Comparison of ENCODE assay signal across 1 cellular context in genomic region chr20:3914446-3914845, GRCh38.
TF ChIP-seq lines count a peak whose summit lies in the region.

No MANE protein-coding gene starts in this region.

TF ChIP-seq in GM23338, 12 proteins besides CTCF, POLR2A, EP300 and RAD21 (continued from another document):
- TF ChIP-seq, protein P1, sequence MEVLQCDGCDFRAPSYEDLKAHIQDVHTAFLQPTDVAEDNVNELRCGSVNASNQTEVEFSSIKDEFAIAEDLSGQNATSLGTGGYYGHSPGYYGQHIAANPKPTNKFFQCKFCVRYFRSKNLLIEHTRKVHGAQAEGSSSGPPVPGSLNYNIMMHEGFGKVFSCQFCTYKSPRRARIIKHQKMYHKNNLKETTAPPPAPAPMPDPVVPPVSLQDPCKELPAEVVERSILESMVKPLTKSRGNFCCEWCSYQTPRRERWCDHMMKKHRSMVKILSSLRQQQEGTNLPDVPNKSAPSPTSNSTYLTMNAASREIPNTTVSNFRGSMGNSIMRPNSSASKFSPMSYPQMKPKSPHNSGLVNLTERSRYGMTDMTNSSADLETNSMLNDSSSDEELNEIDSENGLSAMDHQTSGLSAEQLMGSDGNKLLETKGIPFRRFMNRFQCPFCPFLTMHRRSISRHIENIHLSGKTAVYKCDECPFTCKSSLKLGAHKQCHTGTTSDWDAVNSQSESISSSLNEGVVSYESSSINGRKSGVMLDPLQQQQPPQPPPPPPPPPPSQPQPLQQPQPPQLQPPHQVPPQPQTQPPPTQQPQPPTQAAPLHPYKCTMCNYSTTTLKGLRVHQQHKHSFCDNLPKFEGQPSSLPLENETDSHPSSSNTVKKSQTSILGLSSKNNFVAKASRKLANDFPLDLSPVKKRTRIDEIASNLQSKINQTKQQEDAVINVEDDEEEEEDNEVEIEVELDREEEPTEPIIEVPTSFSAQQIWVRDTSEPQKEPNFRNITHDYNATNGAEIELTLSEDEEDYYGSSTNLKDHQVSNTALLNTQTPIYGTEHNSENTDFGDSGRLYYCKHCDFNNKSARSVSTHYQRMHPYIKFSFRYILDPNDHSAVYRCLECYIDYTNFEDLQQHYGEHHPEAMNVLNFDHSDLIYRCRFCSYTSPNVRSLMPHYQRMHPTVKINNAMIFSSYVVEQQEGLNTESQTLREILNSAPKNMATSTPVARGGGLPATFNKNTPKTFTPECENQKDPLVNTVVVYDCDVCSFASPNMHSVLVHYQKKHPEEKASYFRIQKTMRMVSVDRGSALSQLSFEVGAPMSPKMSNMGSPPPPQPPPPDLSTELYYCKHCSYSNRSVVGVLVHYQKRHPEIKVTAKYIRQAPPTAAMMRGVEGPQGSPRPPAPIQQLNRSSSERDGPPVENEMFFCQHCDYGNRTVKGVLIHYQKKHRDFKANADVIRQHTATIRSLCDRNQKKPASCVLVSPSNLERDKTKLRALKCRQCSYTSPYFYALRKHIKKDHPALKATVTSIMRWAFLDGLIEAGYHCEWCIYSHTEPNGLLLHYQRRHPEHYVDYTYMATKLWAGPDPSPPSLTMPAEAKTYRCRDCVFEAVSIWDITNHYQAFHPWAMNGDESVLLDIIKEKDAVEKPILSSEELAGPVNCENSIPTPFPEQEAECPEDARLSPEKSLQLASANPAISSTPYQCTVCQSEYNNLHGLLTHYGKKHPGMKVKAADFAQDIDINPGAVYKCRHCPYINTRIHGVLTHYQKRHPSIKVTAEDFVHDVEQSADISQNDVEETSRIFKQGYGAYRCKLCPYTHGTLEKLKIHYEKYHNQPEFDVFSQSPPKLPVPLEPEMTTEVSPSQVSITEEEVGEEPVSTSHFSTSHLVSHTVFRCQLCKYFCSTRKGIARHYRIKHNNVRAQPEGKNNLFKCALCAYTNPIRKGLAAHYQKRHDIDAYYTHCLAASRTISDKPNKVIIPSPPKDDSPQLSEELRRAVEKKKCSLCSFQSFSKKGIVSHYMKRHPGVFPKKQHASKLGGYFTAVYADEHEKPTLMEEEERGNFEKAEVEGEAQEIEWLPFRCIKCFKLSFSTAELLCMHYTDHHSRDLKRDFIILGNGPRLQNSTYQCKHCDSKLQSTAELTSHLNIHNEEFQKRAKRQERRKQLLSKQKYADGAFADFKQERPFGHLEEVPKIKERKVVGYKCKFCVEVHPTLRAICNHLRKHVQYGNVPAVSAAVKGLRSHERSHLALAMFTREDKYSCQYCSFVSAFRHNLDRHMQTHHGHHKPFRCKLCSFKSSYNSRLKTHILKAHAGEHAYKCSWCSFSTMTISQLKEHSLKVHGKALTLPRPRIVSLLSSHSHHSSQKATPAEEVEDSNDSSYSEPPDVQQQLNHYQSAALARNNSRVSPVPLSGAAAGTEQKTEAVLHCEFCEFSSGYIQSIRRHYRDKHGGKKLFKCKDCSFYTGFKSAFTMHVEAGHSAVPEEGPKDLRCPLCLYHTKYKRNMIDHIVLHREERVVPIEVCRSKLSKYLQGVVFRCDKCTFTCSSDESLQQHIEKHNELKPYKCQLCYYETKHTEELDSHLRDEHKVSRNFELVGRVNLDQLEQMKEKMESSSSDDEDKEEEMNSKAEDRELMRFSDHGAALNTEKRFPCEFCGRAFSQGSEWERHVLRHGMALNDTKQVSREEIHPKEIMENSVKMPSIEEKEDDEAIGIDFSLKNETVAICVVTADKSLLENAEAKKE (CRISPR knock-in tag; IDR thresholded peaks at IDR 0.05), result no peak
- TF ChIP-seq EZH2 (IDR thresholded peaks at IDR 0.05; ENCODE audit: low read depth, unreplicated experiment), result no peak
- TF ChIP-seq POLR2AphosphoS5 (IDR thresholded peaks at IDR 0.05; ENCODE audit: low read depth), result no peak
- no peak for TF ChIP-seq ETS1 (IDR thresholded peaks at IDR 0.05)
- no peak for TF ChIP-seq ZNF331 (CRISPR knock-in tag; IDR thresholded peaks at IDR 0.05; ENCODE audit: low read depth)
- TF ChIP-seq STAT1 (IDR thresholded peaks at IDR 0.05; ENCODE audit: unreplicated experiment), result no peak
- TF ChIP-seq REST (IDR thresholded peaks at IDR 0.05; ENCODE audit: unreplicated experiment), result no peak
- no peak for TF ChIP-seq JUNB (IDR thresholded peaks at IDR 0.05; ENCODE audit: unreplicated experiment)
- no peak for TF ChIP-seq CREB1 (CRISPR knock-in tag; IDR thresholded peaks at IDR 0.05; ENCODE audit: low read depth)
- TF ChIP-seq ZNF114 (CRISPR knock-in tag; IDR thresholded peaks at IDR 0.05), result no peak
- no peak for TF ChIP-seq NANOG (IDR thresholded peaks at IDR 0.05; ENCODE audit: borderline replicate concordance)
